In genomic region chr12:18982226-18982949, GRCh38 we compare ENCODE assay signal across 1 cellular context.
A peak's percentile ranks its signal among the peaks of the same experiment; 100 is the strongest.
TF ChIP-seq lines count a peak whose summit lies in the region.

No MANE protein-coding gene starts in this region.

TF ChIP-seq in GM12878, 131 proteins besides CTCF, POLR2A, EP300 and RAD21 (continued from another document):
- TF ChIP-seq ZBTB11 (CRISPR knock-in tag; IDR thresholded peaks at IDR 0.05) (no peak), NR2F1 (conservative IDR thresholded peaks at IDR 0.05) (peak; percentile 44; the same call in 1 of the 2 replicates), SREBF2 (IDR thresholded peaks at IDR 0.05; ENCODE audit: low read length) (no peak), ZNF24 (IDR thresholded peaks at IDR 0.05) (no peak)
